ENCODE assay signal across 8 cellular contexts in the genomic region with DNA sequence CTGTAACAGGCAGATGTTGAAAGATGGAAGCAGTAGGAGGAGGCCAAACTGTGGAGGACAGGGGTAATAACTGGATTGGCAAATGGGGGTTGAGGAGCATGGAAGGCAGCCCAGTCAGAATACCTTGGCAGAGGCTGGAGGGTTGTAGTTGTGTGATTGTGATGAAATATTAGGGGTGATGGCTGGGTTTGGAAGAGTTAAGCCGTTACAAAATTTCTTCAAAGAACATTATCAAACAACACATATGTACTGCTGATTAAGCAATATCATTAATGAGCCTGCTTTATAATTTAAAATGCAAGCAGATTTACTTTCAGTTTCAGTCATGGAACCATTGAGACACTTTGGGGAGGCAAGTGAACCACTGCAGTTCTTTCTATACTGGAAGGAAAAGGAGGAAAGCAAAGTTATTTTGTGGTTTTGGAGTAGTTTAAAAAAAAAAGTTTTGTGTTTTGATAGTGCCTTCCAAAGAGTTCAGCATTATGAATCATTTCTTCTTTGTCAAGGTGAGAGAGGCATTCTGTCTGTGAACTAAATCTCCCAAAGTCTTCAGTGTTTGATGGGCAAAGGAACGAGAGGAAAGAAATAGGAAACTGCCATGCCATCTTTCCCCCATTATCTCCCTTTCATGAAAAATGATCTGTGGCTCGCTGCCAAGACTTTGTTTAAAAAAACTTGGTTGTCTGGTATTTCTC. TPM values are rescaled to one million over a fixed set of nuclear protein-coding genes. Genes with fewer than 3 reads are reported as not detected.
A peak's percentile ranks its signal among the peaks of the same experiment; 100 is the strongest.
DNase-seq lines count a peak whose midpoint lies in the region; ATAC-seq and TF ChIP-seq lines count a peak whose summit lies in the region.

No MANE protein-coding gene starts in this region.

- peaks cover 0 to 7% of the 10 kb centered on the region in 2 donors for H3K36me3 ChIP-seq in muscle layer of duodenum (ENCODE audit: control insufficient read depth in 1 of 2, insufficient read depth in 2 of 2, low read length in 2 of 2)

- no peaks in the 10 kb centered on the region for H3K9me3 Mint-ChIP-seq in chondrocyte (ENCODE audit: low read depth)

- TF ChIP-seq CTCF in chondrocyte (IDR thresholded peaks at IDR 0.05): no peak

- H3K4me3 ChIP-seq in muscle layer of duodenum (ENCODE audit: low read depth in 1 of 2, low read length in 2 of 2): peak overlapping the region in 1 of 2 donors; percentile 11

- no peak for ATAC-seq in GM21737 (IDR thresholded peaks at IDR 0.05; ENCODE audit: unreplicated experiment)

- peaks cover 3% of the 10 kb centered on the region for H3K36me3 Mint-ChIP-seq in chondrocyte (ENCODE audit: low read depth)

- H3K27me3 ChIP-seq in muscle layer of duodenum (ENCODE audit: low read depth, low read length): no peaks in the 10 kb centered on the region

- no peaks in the 10 kb centered on the region for H3K27me3 Mint-ChIP-seq in chondrocyte (ENCODE audit: low read depth)

- peaks cover 90% of the 10 kb centered on the region for H3K4me1 Mint-ChIP-seq in chondrocyte (ENCODE audit: low read depth)

- H3K27ac ChIP-seq in muscle layer of duodenum (ENCODE audit: low read length): peak overlapping the region; percentile 56

- H3K4me1 ChIP-seq in muscle layer of duodenum (ENCODE audit: control insufficient read depth in 1 of 2, insufficient read depth in 2 of 2, low read length in 2 of 2): peaks cover 45 to 79% of the 10 kb centered on the region in 2 donors

- H3K27ac Mint-ChIP-seq in chondrocyte (ENCODE audit: unreplicated experiment): peak overlapping the region; percentile 83

- DNase-seq in COR-L47 (lab: John Stamatoyannopoulos, UW) (peak; percentile 35), NCI-H748 (lab: John Stamatoyannopoulos, UW; ENCODE audit: unreplicated experiment) (peak; percentile 32), chondrocyte (ENCODE audit: low spot score) (no peak), LoVo (ENCODE audit: low spot score) (no peak), foreskin melanocyte (no peak), NCI-H2029 (lab: John Stamatoyannopoulos, UW) (no peak)

- no peaks in the 10 kb centered on the region for H3K9me3 ChIP-seq in muscle layer of duodenum (ENCODE audit: control insufficient read depth in 1 of 2, low read length in 2 of 2)

- peak overlapping the region; percentile 36 for H3K4me3 Mint-ChIP-seq in chondrocyte (ENCODE audit: unreplicated experiment)

RNA-seq across cellular contexts. Expression of gene FOXO3, which starts 20.7 kb away (rescaled TPM):
- 42.7 to 58.1 TPM (median 45.0 TPM) in 3 replicates for total RNA-seq in chondrocyte

Comparison
In these comparisons a context has a peak if more than half of its experiments do, and no peak if none do; other contexts are left out.
1. DNase-seq: peak in COR-L47 (single experiment) and NCI-H748 (single experiment); none in chondrocyte (single experiment), LoVo (single experiment), foreskin melanocyte (single experiment) and NCI-H2029 (single experiment).